25 cellular contexts compared by ENCODE assay signal in genomic region chr15:35067501-35068347, GRCh38. TPM values are rescaled to one million over a fixed set of nuclear protein-coding genes. Genes with fewer than 3 reads are reported as not detected.
DNase-seq lines count a peak whose midpoint lies in the region; ATAC-seq and TF ChIP-seq lines count a peak whose summit lies in the region.
"Had no signal": no experiment of that assay in that cellular context is flagged by ENCODE, and none has a peak within 500 bp of the region (broad histone marks: within the 10 kb centered on the region; RNA-seq: fewer than 3 reads in every experiment).

No MANE protein-coding gene starts in this region.

- no peak overlapping the region for H2BK15ac ChIP-seq in mesendoderm (replicated peaks; ENCODE audit: low read depth)

- no peaks in the 10 kb centered on the region for H3K36me3 ChIP-seq in OCI-LY7 (ENCODE audit: insufficient read depth, low read length)
- H3K36me3 ChIP-seq in endodermal cell (ENCODE audit: control insufficient read depth, insufficient read depth, low read length): no peaks in the 10 kb centered on the region
- no peaks in the 10 kb centered on the region for H3K36me3 ChIP-seq in mesendoderm (ENCODE audit: control insufficient read depth, insufficient read depth, low read length)
- H3K36me3 ChIP-seq in gastrocnemius medialis: no peaks in the 10 kb centered on the region
- H3K36me3 ChIP-seq: BE2C, right atrium auricular region had no signal

- no peaks in the 10 kb centered on the region for H3K79me2 ChIP-seq in OCI-LY7 (ENCODE audit: insufficient read depth, low read depth, low read length)
- H3K79me2 ChIP-seq in mesendoderm (ENCODE audit: control insufficient read depth, insufficient read depth, low read length): no peaks in the 10 kb centered on the region

- H3K79me1 ChIP-seq in mesendoderm (ENCODE audit: low read length): no peaks in the 10 kb centered on the region

- in situ Hi-C loops in gastrocnemius medialis (cut with MboI; ENCODE audit: low sequenced_read_pairs in 4 of 4): no loop called here

- peak overlapping the region; percentile 22 for H3K56ac ChIP-seq in mesendoderm (ENCODE audit: low read length)

- H3K4me1 ChIP-seq in OCI-LY7 (ENCODE audit: insufficient read depth, low read length, poor library complexity, severe bottlenecking) (no peaks in the 10 kb centered on the region), endodermal cell (ENCODE audit: control insufficient read depth, insufficient read depth, low read length) (peaks cover 7% of the 10 kb centered on the region), mesendoderm (ENCODE audit: control insufficient read depth, low read depth, low read length) (peaks cover 2% of the 10 kb centered on the region), gastrocnemius medialis (no peaks in the 10 kb centered on the region)
- H3K4me1 ChIP-seq: BE2C, right atrium auricular region had no signal

- H3K4me3 Mint-ChIP-seq in CD14-positive monocyte (peak overlapping the region in 1 of 2 donors; percentile 46), endodermal cell (no peak overlapping the region)
- H3K4me3 Mint-ChIP-seq: activated naive CD4-positive, alpha-beta T cell treated with anti-CD3 and anti-CD28 coated beads, Interleukin-2, amount 10 ng/mL, durations not matched to agents 7 days and 5 days; activated T-cell treated with anti-CD3 and anti-CD28 coated beads, Interleukin-2, amount 50 U/mL, for 72 hours had no signal

- no peak overlapping the region for H3K4ac ChIP-seq in mesendoderm (ENCODE audit: low read depth, low read length)

- 72 to 79% methylated on average over 7 to 10 of the region's 10 CpGs for WGBS in endodermal cell (ENCODE audit: insufficient coverage in 1 of 2, insufficient read length in 1 of 2), 2 experiments
- WGBS in mesendoderm (ENCODE audit: extremely low coverage, insufficient coverage, low lambda C conversion rate): no CpG with 5 or more reads among the region's 10 CpGs

- CTCF ChIA-PET in OCI-LY7 (lab: Charles Lee; ENCODE audit: unreplicated experiment): no interaction called here

- no peak overlapping the region for H3K23ac ChIP-seq in mesendoderm (ENCODE audit: low read length)

- BruUV-seq in OCI-LY7 (replicated peaks; lab: Mats Ljungman, UMichigan): no TSS peak

- no peaks in the 10 kb centered on the region for H3K9me2 ChIP-seq in OCI-LY7 (ENCODE audit: insufficient read depth, low read length)

- H2AK5ac ChIP-seq in mesendoderm (ENCODE audit: low read length): no peak overlapping the region

- H3K27me3 ChIP-seq in endodermal cell (ENCODE audit: control insufficient read depth, insufficient read depth, low read length, poor library complexity, severe bottlenecking) (no peaks in the 10 kb centered on the region), mesendoderm (ENCODE audit: insufficient read depth, low read length, poor library complexity) (no peaks in the 10 kb centered on the region), gastrocnemius medialis (no peaks in the 10 kb centered on the region)
- H3K27me3 ChIP-seq: BE2C, right atrium auricular region had no signal

- no peaks in the 10 kb centered on the region for H3K36me3 Mint-ChIP-seq in CD14-positive monocyte
- H3K36me3 Mint-ChIP-seq in endodermal cell (ENCODE audit: low read depth): no peaks in the 10 kb centered on the region
- H3K36me3 Mint-ChIP-seq: activated naive CD4-positive, alpha-beta T cell treated with anti-CD3 and anti-CD28 coated beads, Interleukin-2, amount 10 ng/mL, durations not matched to agents 7 days and 5 days had no signal

- H3K9me3 Mint-ChIP-seq in CD14-positive monocyte (peaks cover 0 to 6% (median 0%) of the 10 kb centered on the region in 7 donors), endodermal cell (peaks cover 4% of the 10 kb centered on the region)
- H3K9me3 Mint-ChIP-seq: activated naive CD4-positive, alpha-beta T cell treated with anti-CD3 and anti-CD28 coated beads, Interleukin-2, amount 10 ng/mL, durations not matched to agents 7 days and 5 days; activated T-cell treated with anti-CD3 and anti-CD28 coated beads, Interleukin-2, amount 50 U/mL, for 72 hours had no signal

- H3K4me1 Mint-ChIP-seq in CD14-positive monocyte (peaks cover 44% of the 10 kb centered on the region), endodermal cell (peaks cover 24% of the 10 kb centered on the region)
- H3K4me1 Mint-ChIP-seq: activated naive CD4-positive, alpha-beta T cell treated with anti-CD3 and anti-CD28 coated beads, Interleukin-2, amount 10 ng/mL, durations not matched to agents 7 days and 5 days had no signal

- TF ChIP-seq CTCF in CD14-positive monocyte (IDR thresholded peaks at IDR 0.05): no peak
- no peak for TF ChIP-seq CTCF in OCI-LY7 (conservative IDR thresholded peaks at IDR 0.05; ENCODE audit: low read length)
- TF ChIP-seq CTCF in endodermal cell (conservative IDR thresholded peaks at IDR 0.05): no peak
- TF ChIP-seq CTCF in gastrocnemius medialis (IDR thresholded peaks at IDR 0.05 in 4 of 5, conservative IDR thresholded peaks at IDR 0.05 in 1 of 5): no peak

- ATAC-seq in gastrocnemius medialis (no peak), GM21723 (IDR thresholded peaks at IDR 0.05; ENCODE audit: unreplicated experiment) (no peak)
- ATAC-seq: activated T-cell treated with anti-CD3 and anti-CD28 coated beads, Interleukin-2, amount 50 U/mL, for 72 hours had no signal

- H3K4me3 ChIP-seq in OCI-LY7 (ENCODE audit: low read depth, low read length, poor library complexity, severe bottlenecking) (no peak overlapping the region), endodermal cell (ENCODE audit: low read length) (no peak overlapping the region), mesendoderm (ENCODE audit: low read length) (no peak overlapping the region), gastrocnemius medialis (no peak overlapping the region)
- H3K4me3 ChIP-seq: lung, right atrium auricular region had no signal

- POLR2A ChIA-PET in OCI-LY7 (lab: Charles Lee): interaction anchor here (0.6 kb wide), 1 partner anchor 707 kb away, joined by 4 read pairs; no protein-coding TSS in a partner anchor

- H4K20me1 ChIP-seq in OCI-LY7 (ENCODE audit: insufficient read depth, low read length): no peaks in the 10 kb centered on the region

- H3K9ac ChIP-seq in endodermal cell (ENCODE audit: extremely low read depth, low read length, poor library complexity, severe bottlenecking): no peak overlapping the region
- H3K9ac ChIP-seq in mesendoderm (ENCODE audit: low read length): no peak overlapping the region

- H3K9me3 ChIP-seq in OCI-LY7 (ENCODE audit: low read length) (no peaks in the 10 kb centered on the region), endodermal cell (ENCODE audit: control insufficient read depth, low read length) (no peaks in the 10 kb centered on the region), gastrocnemius medialis (no peaks in the 10 kb centered on the region)
- H3K9me3 ChIP-seq: BE2C, right atrium auricular region had no signal

- peaks cover 0 to 5% (median 4%) of the 10 kb centered on the region in 3 donors for H3K27me3 Mint-ChIP-seq in CD14-positive monocyte (ENCODE audit: low read depth in 3 of 3)
- no peaks in the 10 kb centered on the region for H3K27me3 Mint-ChIP-seq in endodermal cell (ENCODE audit: insufficient read depth)
- H3K27me3 Mint-ChIP-seq: activated naive CD4-positive, alpha-beta T cell treated with anti-CD3 and anti-CD28 coated beads, Interleukin-2, amount 10 ng/mL, durations not matched to agents 7 days and 5 days had no signal

- H2BK120ac ChIP-seq in mesendoderm (ENCODE audit: low read depth, low read length): no peak overlapping the region

- peak overlapping the region; percentile 25; the same call in 1 of the 2 replicates for H2AFZ ChIP-seq in OCI-LY7 (ENCODE audit: low read length)

- intact Hi-C loops in CD14-positive monocyte (cut with micrococcal nuclease) (no loop called here), OCI-LY7 (cut with micrococcal nuclease; ENCODE audit: unreplicated experiment) (no loop called here), gastrocnemius medialis (cut with DNase I; ENCODE audit: low total_unique reads) (no loop called here)

- no peak for TF ChIP-seq POLR2A in gastrocnemius medialis (IDR thresholded peaks at IDR 0.05)

- H3K27ac ChIP-seq in OCI-LY7 (ENCODE audit: low read depth, low read length, poor library complexity, severe bottlenecking) (no peak overlapping the region), endodermal cell (ENCODE audit: low read depth, low read length) (no peak overlapping the region), mesendoderm (ENCODE audit: low read depth, low read length) (peak overlapping the region; percentile 31), gastrocnemius medialis (no peak overlapping the region)
- H3K27ac ChIP-seq: right atrium auricular region had no signal

- no peak overlapping the region for H2BK5ac ChIP-seq in mesendoderm (ENCODE audit: low read length)

- no peak overlapping the region for H4K8ac ChIP-seq in mesendoderm (ENCODE audit: low read depth, low read length)

- H3K4me2 ChIP-seq in OCI-LY7 (ENCODE audit: low read length) (no peak overlapping the region), mesendoderm (ENCODE audit: low read length) (no peak overlapping the region)

- no peak overlapping the region for H3K18ac ChIP-seq in mesendoderm (ENCODE audit: low read length)

- DNase-seq in CD14-positive monocyte (ENCODE audit: low spot score) (no peak), OCI-LY7 (ENCODE audit: low spot score) (no peak), endodermal cell (no peak), mesendoderm (peak; percentile 11), gastrocnemius medialis (no peak), NCI-H524 (lab: John Stamatoyannopoulos, UW) (no peak), D341Med (ENCODE audit: low spot score) (no peak)
- DNase-seq: activated naive CD4-positive, alpha-beta T cell treated with anti-CD3 and anti-CD28 coated beads, Interleukin-2, amount 10 ng/mL, durations not matched to agents 7 days and 5 days; activated T-cell treated with anti-CD3 and anti-CD28 coated beads, Interleukin-2, amount 50 U/mL, for 72 hours; BE2C; COR-L47; GOT3; islet precursor cell; Karpas-422; NCI-H1048; NCI-H510A; substantia nigra; T1000 had no signal

- H3K27ac Mint-ChIP-seq in CD14-positive monocyte (peak overlapping the region; percentile 31 to 94 (median 74)), endodermal cell (peak overlapping the region; percentile 27)
- H3K27ac Mint-ChIP-seq: activated naive CD4-positive, alpha-beta T cell treated with anti-CD3 and anti-CD28 coated beads, Interleukin-2, amount 10 ng/mL, durations not matched to agents 7 days and 5 days; activated T-cell treated with anti-CD3 and anti-CD28 coated beads, Interleukin-2, amount 50 U/mL, for 72 hours had no signal

- no peak overlapping the region for H4K5ac ChIP-seq in mesendoderm (ENCODE audit: low read length)

RNA-seq across cellular contexts. Expression of gene NANOGP8, which starts 17.4 kb away (rescaled TPM):
- not detected for polyA plus RNA-seq in CD14-positive monocyte
- not detected in 2 replicates for total RNA-seq in OCI-LY7 (2014; rRNA removed; shearing (Covaris generic))
- total RNA-seq in OCI-LY7 (2022) (not detected in 2 replicates), endodermal cell (10 to 100 TPM in 1 of 2 donors, 1 to 10 TPM in 1; 1.5 to 47.2 TPM), gastrocnemius medialis (not detected)
- polyA plus RNA-seq in endodermal cell (2013, experiment 1 of 2): 9.1 TPM
- polyA plus RNA-seq in endodermal cell (2013, experiment 2 of 2): 4.6 TPM
- polyA plus RNA-seq in mesendoderm (2013, experiment 1 of 2): 39.5 TPM
- 39.7 TPM for polyA plus RNA-seq in mesendoderm (2013, experiment 2 of 2)
- total RNA-seq: A172; activated T-cell treated with anti-CD3 and anti-CD28 coated beads, Interleukin-2, amount 50 U/mL, for 72 hours; astrocyte; chondrocyte; Daoy had no signal
- polyA plus RNA-seq: lung had no signal
